In genomic region chr6:104784884-104785283, GRCh38 we compare ENCODE assay signal across 18 cellular contexts.
A peak's percentile ranks its signal among the peaks of the same experiment; 100 is the strongest.
DNase-seq lines count a peak whose midpoint lies in the region; ATAC-seq, FAIRE-seq and TF ChIP-seq lines count a peak whose summit lies in the region.
"Had no signal": no experiment of that assay in that cellular context is flagged by ENCODE, and none has a peak within 500 bp of the region (broad histone marks: within the 10 kb centered on the region; RNA-seq: fewer than 3 reads in every experiment).

No MANE protein-coding gene starts in this region.

- H3K27ac ChIP-seq in astrocyte (ENCODE audit: low read depth, low read length) = no peak overlapping the region
- H3K27ac ChIP-seq: KMS-11, neutrophil, tibial nerve had no signal

- no peak overlapping the region for H3K9ac ChIP-seq in astrocyte (ENCODE audit: low read length)
- H3K9ac ChIP-seq: KMS-11 had no signal

- H3K79me2 ChIP-seq in astrocyte (ENCODE audit: insufficient read depth, low read length) = no peaks in the 10 kb centered on the region

- H3K4me1 Mint-ChIP-seq in HFFc6 (ENCODE audit: low read depth) (peaks cover 41% of the 10 kb centered on the region), astrocyte (ENCODE audit: low read depth, unreplicated experiment) (peaks cover 20% of the 10 kb centered on the region)
- H3K4me1 Mint-ChIP-seq in natural killer cell treated with Interleukin-12 subunit alpha and Interleukin-12 subunit beta and Interleukin-15 and Interleukin-18, amount 100 ng/mL, for 72 hours (ENCODE audit: low read depth in 2 of 2) = peaks cover 22 to 24% of the 10 kb centered on the region in 2 donors

- H3K36me3 ChIP-seq in astrocyte (ENCODE audit: insufficient read depth, low read length) = no peaks in the 10 kb centered on the region
- H3K36me3 ChIP-seq: neutrophil had no signal

- no peaks in the 10 kb centered on the region for H3K9me3 ChIP-seq in astrocyte (ENCODE audit: insufficient read depth, low read depth, low read length)
- H3K9me3 ChIP-seq: neutrophil, tibial nerve had no signal

- H3K4me1 ChIP-seq in astrocyte (ENCODE audit: insufficient read depth, low read length) = peaks cover 9% of the 10 kb centered on the region

- no peak for TF ChIP-seq CTCF in AG09309 (IDR thresholded peaks at IDR 0.05; ENCODE audit: control insufficient read depth, insufficient read depth, low read depth, low read length, missing control alignments)
- no peak for TF ChIP-seq CTCF in HFFc6 (IDR thresholded peaks at IDR 0.05)
- TF ChIP-seq CTCF in astrocyte (IDR thresholded peaks at IDR 0.05; ENCODE audit: insufficient read depth, low read depth, low read length) = no peak
- no peak for TF ChIP-seq CTCF in foreskin fibroblast (IDR thresholded peaks at IDR 0.05; ENCODE audit: low read depth, low read length)

- DNase-seq in AG09309 (ENCODE audit: low read depth) (peak; percentile 23), HFFc6 (peak; percentile 15), astrocyte (ENCODE audit: low read depth) (peak; percentile 3), foreskin fibroblast (peak; percentile 77 to 87), cerebellar cortex (ENCODE audit: low spot score) (no peak), H4 (ENCODE audit: low spot score) (no peak)
- no peak for DNase-seq in natural killer cell treated with Interleukin-12 subunit alpha and Interleukin-12 subunit beta and Interleukin-15 and Interleukin-18, amount 100 ng/mL, for 72 hours (ENCODE audit: low spot score)
- DNase-seq: activated CD4-positive, alpha-beta memory T cell treated with anti-CD3 and anti-CD28 coated beads for 36 hours; foreskin melanocyte; NCI-H1436 treated with DMSO at 0.1 percent for 48 hours; NCI-H345 had no signal

- H3K36me3 Mint-ChIP-seq in HFFc6 (ENCODE audit: low read depth) = no peaks in the 10 kb centered on the region; the same call in 1 of the 2 replicates
- peaks cover 3% of the 10 kb centered on the region for H3K36me3 Mint-ChIP-seq in astrocyte (ENCODE audit: low read depth, unreplicated experiment)
- H3K36me3 Mint-ChIP-seq in natural killer cell treated with Interleukin-12 subunit alpha and Interleukin-12 subunit beta and Interleukin-15 and Interleukin-18, amount 100 ng/mL, for 72 hours = peaks cover 13% of the 10 kb centered on the region

- H3K9me3 Mint-ChIP-seq in HFFc6 (no peaks in the 10 kb centered on the region), astrocyte (ENCODE audit: unreplicated experiment) (no peaks in the 10 kb centered on the region)
- H3K9me3 Mint-ChIP-seq in natural killer cell treated with Interleukin-12 subunit alpha and Interleukin-12 subunit beta and Interleukin-15 and Interleukin-18, amount 100 ng/mL, for 72 hours = no peaks in the 10 kb centered on the region
- H3K9me3 Mint-ChIP-seq: activated CD4-positive, alpha-beta memory T cell treated with anti-CD3 and anti-CD28 coated beads for 36 hours; activated T-helper 1 cell treated with anti-CD3 and anti-CD28 coated beads, Interleukin-12 subunit alpha, Interleukin-12 subunit beta, Interleukin-2, Interleukin-4 antibody, amounts not matched to agents 30 ng/mL and 10 ng/mL and 1 ng/mL, durations not matched to agents 14 hours and 24 hours and 36 hours; stimulated activated effector memory CD8-positive, alpha-beta T cell treated with anti-CD3 and anti-CD28 coated beads, Interleukin-12 subunit alpha, Interleukin-12 subunit beta, amount 100 ng/mL, for 72 hours had no signal

- H3K27me3 Mint-ChIP-seq in HFFc6 (ENCODE audit: insufficient read depth) (no peaks in the 10 kb centered on the region; the same call in 1 of the 2 replicates), astrocyte (ENCODE audit: low read depth, unreplicated experiment) (no peaks in the 10 kb centered on the region)
- H3K27me3 Mint-ChIP-seq in natural killer cell treated with Interleukin-12 subunit alpha and Interleukin-12 subunit beta and Interleukin-15 and Interleukin-18, amount 100 ng/mL, for 72 hours = no peaks in the 10 kb centered on the region
- H3K27me3 Mint-ChIP-seq: activated CD4-positive, alpha-beta memory T cell treated with anti-CD3 and anti-CD28 coated beads for 36 hours had no signal

- H4K20me1 ChIP-seq in astrocyte (ENCODE audit: insufficient read depth, low read length) = no peaks in the 10 kb centered on the region

- H3K27me3 ChIP-seq in astrocyte (ENCODE audit: insufficient read depth, low read length) = no peaks in the 10 kb centered on the region
- H3K27me3 ChIP-seq: neutrophil, tibial nerve had no signal

- no peak overlapping the region for H3K4me3 ChIP-seq in AG09309 (ENCODE audit: control insufficient read depth, low read depth, low read length)
- H3K4me3 ChIP-seq in astrocyte (ENCODE audit: insufficient read depth, low read depth, low read length) = no peak overlapping the region
- no peak overlapping the region for H3K4me3 ChIP-seq in foreskin fibroblast (ENCODE audit: low read depth in 1 of 2, low read length in 2 of 2)
- H3K4me3 ChIP-seq: tibial nerve had no signal

- no peak overlapping the region for H2AFZ ChIP-seq in astrocyte (ENCODE audit: low read depth, low read length)

- peak overlapping the region; percentile 38 for H3K4me2 ChIP-seq in astrocyte (ENCODE audit: low read length)
- H3K4me2 ChIP-seq: KMS-11 had no signal

- H3K27ac Mint-ChIP-seq in HFFc6 = peak overlapping the region; percentile 42
- H3K27ac Mint-ChIP-seq in astrocyte (ENCODE audit: unreplicated experiment) = no peak overlapping the region
- H3K27ac Mint-ChIP-seq in natural killer cell treated with Interleukin-12 subunit alpha and Interleukin-12 subunit beta and Interleukin-15 and Interleukin-18, amount 100 ng/mL, for 72 hours = no peak overlapping the region
- H3K27ac Mint-ChIP-seq: activated CD4-positive, alpha-beta memory T cell treated with anti-CD3 and anti-CD28 coated beads for 36 hours; activated T-helper 1 cell treated with anti-CD3 and anti-CD28 coated beads, Interleukin-12 subunit alpha, Interleukin-12 subunit beta, Interleukin-2, Interleukin-4 antibody, amounts not matched to agents 30 ng/mL and 10 ng/mL and 1 ng/mL, durations not matched to agents 14 hours and 24 hours and 36 hours; stimulated activated effector memory CD8-positive, alpha-beta T cell treated with anti-CD3 and anti-CD28 coated beads, Interleukin-12 subunit alpha, Interleukin-12 subunit beta, amount 100 ng/mL, for 72 hours had no signal

- peak overlapping the region; percentile 39; the same call in 1 of the 2 replicates for H3K4me3 Mint-ChIP-seq in HFFc6
- H3K4me3 Mint-ChIP-seq in astrocyte (ENCODE audit: unreplicated experiment) = no peak overlapping the region
- H3K4me3 Mint-ChIP-seq in natural killer cell treated with Interleukin-12 subunit alpha and Interleukin-12 subunit beta and Interleukin-15 and Interleukin-18, amount 100 ng/mL, for 72 hours = no peak overlapping the region
- H3K4me3 Mint-ChIP-seq: activated CD4-positive, alpha-beta memory T cell treated with anti-CD3 and anti-CD28 coated beads for 36 hours; activated T-helper 1 cell treated with anti-CD3 and anti-CD28 coated beads, Interleukin-12 subunit alpha, Interleukin-12 subunit beta, Interleukin-2, Interleukin-4 antibody, amounts not matched to agents 30 ng/mL and 10 ng/mL and 1 ng/mL, durations not matched to agents 14 hours and 24 hours and 36 hours; stimulated activated effector memory CD8-positive, alpha-beta T cell treated with anti-CD3 and anti-CD28 coated beads, Interleukin-12 subunit alpha, Interleukin-12 subunit beta, amount 100 ng/mL, for 72 hours had no signal

- FAIRE-seq in astrocyte (lab: Jason Lieb, UNC) = no peak

- no peak for ATAC-seq in natural killer cell treated with Interleukin-12 subunit alpha and Interleukin-12 subunit beta and Interleukin-15 and Interleukin-18, amount 100 ng/mL, for 72 hours
- no peak for ATAC-seq in GM19035 (IDR thresholded peaks at IDR 0.05; ENCODE audit: unreplicated experiment)
- ATAC-seq: HCT116; stimulated activated effector memory CD8-positive, alpha-beta T cell treated with anti-CD3 and anti-CD28 coated beads, Interleukin-12 subunit alpha, Interleukin-12 subunit beta, amount 100 ng/mL, for 72 hours had no signal

Comparison
In these comparisons a context has a peak if more than half of its experiments do, and no peak if none do; other contexts are left out.
1. DNase-seq: peak in AG09309 (single experiment), HFFc6 (single experiment), astrocyte (single experiment) and foreskin fibroblast (2 of 2); none in cerebellar cortex (single experiment), natural killer cell treated with Interleukin-12 subunit alpha and Interleukin-12 subunit beta and Interleukin-15 and Interleukin-18, amount 100 ng/mL, for 72 hours (single experiment) and H4 (single experiment).